ENCODE assay signal across 25 cellular contexts in the genomic region with DNA sequence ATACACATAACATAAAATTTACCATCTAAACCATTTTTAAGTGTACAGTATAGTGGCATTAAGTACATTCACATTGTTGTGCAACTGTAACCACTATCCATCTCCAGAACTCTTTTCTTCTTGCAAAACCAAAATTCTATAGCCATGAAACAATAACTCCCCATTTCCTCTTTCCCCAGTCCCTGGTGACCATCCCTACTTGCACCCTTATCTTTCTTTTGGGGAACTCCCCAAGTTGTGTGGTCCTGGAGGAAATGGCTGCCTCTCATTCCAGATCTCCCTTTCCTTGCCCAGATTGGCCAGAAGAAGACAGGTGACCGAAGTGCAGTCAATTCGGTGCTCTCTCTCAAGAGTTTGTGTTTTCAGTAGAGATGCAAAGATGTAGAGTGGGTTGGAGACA.
"Had no signal": no experiment of that assay in that cellular context is flagged by ENCODE, and none has a peak within 500 bp of the region (broad histone marks: within the 10 kb centered on the region; RNA-seq: fewer than 3 reads in every experiment).

No MANE protein-coding gene starts in this region.

- H3K36me3 ChIP-seq: Peyer's patch, SJSA1 had no signal

- H3K9ac ChIP-seq: KMS-11 had no signal

- H3K27ac ChIP-seq: HL-60, KMS-11, PC-9, Peyer's patch, SJSA1, SK-N-MC had no signal

- H3K9me3 ChIP-seq: Peyer's patch, SJSA1 had no signal

- H3K4me1 ChIP-seq: Peyer's patch, SJSA1 had no signal

- DNase-seq: Kasumi-1, MM.1S, NCI-H1048, NCI-H1105, NCI-H1417, NCI-H1436 treated with DMSO at 0.1 percent for 48 hours, NCI-H1694, NCI-H187 treated with DMSO at 0.1 percent for 48 hours, NCI-H2081, NCI-H2107, NCI-H2227 treated with DMSO at 0.1 percent for 48 hours, NCI-H446, NCI-H510A, NCI-H524 treated with DMSO at 0.1 percent for 48 hours, NCI-H69, NCI-H774, OCI-M1, PC-9, Peyer's patch, SIG-M5 had no signal

- H3K27me3 ChIP-seq: Peyer's patch, SJSA1 had no signal

- H3K4me3 ChIP-seq: K562, PC-9, Peyer's patch, SJSA1, SK-N-MC had no signal
